9 cellular contexts compared by ENCODE assay signal in the genomic region with DNA sequence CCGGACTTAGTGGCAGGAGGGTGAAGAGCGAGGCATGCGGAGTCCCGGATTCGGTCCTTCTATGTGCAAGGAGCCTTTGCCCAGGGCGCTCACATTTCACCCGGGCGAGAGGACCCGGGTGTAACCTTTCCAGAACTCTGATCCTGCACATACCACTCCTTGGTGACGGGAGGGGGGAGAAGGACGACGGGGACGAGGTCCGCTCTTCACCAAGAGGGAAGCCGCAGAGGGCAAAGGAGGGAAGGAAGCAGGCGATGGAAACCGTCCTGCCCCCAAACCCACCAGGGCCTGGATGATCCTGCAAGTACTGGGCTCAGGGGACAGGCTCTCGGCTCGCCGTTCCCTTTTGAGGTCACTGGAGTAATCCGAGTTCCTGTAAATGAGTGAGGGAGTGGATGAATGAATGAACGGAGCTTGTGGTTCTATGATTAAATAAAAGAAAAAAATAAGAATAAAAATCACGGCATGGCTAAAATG. TPM values are rescaled to one million over a fixed set of nuclear protein-coding genes. Genes with fewer than 3 reads are reported as not detected.
DNase-seq lines count a peak whose midpoint lies in the region; ATAC-seq and TF ChIP-seq lines count a peak whose summit lies in the region.
"Had no signal": no experiment of that assay in that cellular context is flagged by ENCODE, and none has a peak within 500 bp of the region (broad histone marks: within the 10 kb centered on the region; RNA-seq: fewer than 3 reads in every experiment).

No MANE protein-coding gene starts in this region.

- H3K4me3 Mint-ChIP-seq in T-helper 2 cell treated with Interferon-gamma antibody and Interleukin-4, amounts not matched to agents 5 μg/mL and 100 μg/mL, for 36 hours, result peak overlapping the region; percentile 13
- peak overlapping the region; percentile 62 to 88 (median 72) for H3K4me3 Mint-ChIP-seq in naive B cell

- H3K27me3 Mint-ChIP-seq in T-helper 2 cell treated with Interferon-gamma antibody and Interleukin-4, amounts not matched to agents 5 μg/mL and 100 μg/mL, for 36 hours (ENCODE audit: low read depth), result peaks cover 79% of the 10 kb centered on the region
- peaks cover 65 to 84% (median 72%) of the 10 kb centered on the region in 3 donors for H3K27me3 Mint-ChIP-seq in naive B cell

- in situ Hi-C loops in transverse colon (cut with MboI; ENCODE audit: low pct_ligation_motif_present in 1 of 4, low pct_unique_long_range_greater_than_20kb in 1 of 4, low sequenced_read_pairs in 3 of 4) (no loop called here), GM13977 (cut with MboI; ENCODE audit: low pct_unique_long_range_greater_than_20kb, low sequenced_read_pairs, unreplicated experiment) (no loop called here)

- ATAC-seq in naive B cell (ENCODE audit: low read depth in 2 of 2), result peak; percentile 20 to 27

- WGBS in esophagus muscularis mucosa, result 18% methylated on average over 20 of the region's 23 CpGs
- 12 to 30% methylated on average over 6 to 22 of the region's 23 CpGs for WGBS in transverse colon (ENCODE audit: low coverage in 1 of 2), 2 donors

- H3K4me1 Mint-ChIP-seq in T-helper 2 cell treated with Interferon-gamma antibody and Interleukin-4, amounts not matched to agents 5 μg/mL and 100 μg/mL, for 36 hours (ENCODE audit: low read depth), result peaks cover 1% of the 10 kb centered on the region
- peaks cover 3 to 14% (median 10%) of the 10 kb centered on the region in 3 donors for H3K4me1 Mint-ChIP-seq in naive B cell

- no peak for TF ChIP-seq EP300 in esophagus muscularis mucosa (IDR thresholded peaks at IDR 0.05)
- TF ChIP-seq EP300 in transverse colon (IDR thresholded peaks at IDR 0.05; ENCODE audit: low read depth), result no peak

- H3K27ac ChIP-seq in esophagus muscularis mucosa (replicated peaks in 1 of 4) (peak overlapping the region; percentile 80 to 90 (median 87)), transverse colon (peak overlapping the region; percentile 54 to 85 (median 70))
- H3K27ac ChIP-seq: GM23248 had no signal

- no peak for DNase-seq in T-helper 2 cell treated with Interferon-gamma antibody and Interleukin-4, amounts not matched to agents 5 μg/mL and 100 μg/mL, for 36 hours (ENCODE audit: low spot score)
- no peak for DNase-seq in T-helper 2 cell
- no peak for DNase-seq in esophagus muscularis mucosa (ENCODE audit: extremely low spot score)
- DNase-seq in naive B cell, result no peak
- no peak for DNase-seq in transverse colon
- DNase-seq in hippocampal formation (lab: John Stamatoyannopoulos, UW), result no peak
- no peak for DNase-seq in GM13977 (ENCODE audit: low spot score)
- DNase-seq in NCI-H1417 treated with DMSO at 0.1 percent for 48 hours (lab: John Stamatoyannopoulos, UW), result no peak

- H3K27ac Mint-ChIP-seq in T-helper 2 cell treated with Interferon-gamma antibody and Interleukin-4, amounts not matched to agents 5 μg/mL and 100 μg/mL, for 36 hours, result no peak overlapping the region
- H3K27ac Mint-ChIP-seq in naive B cell, result peak overlapping the region in 1 of 6 donors; percentile 24

- H3K27me3 ChIP-seq in esophagus muscularis mucosa (peaks cover 0 to 11% (median 0%) of the 10 kb centered on the region in 4 donors), transverse colon (peaks cover 95% of the 10 kb centered on the region)

- intact Hi-C loops in esophagus muscularis mucosa (cut with DNase I) (loop anchor here (5.0 kb wide), 1 partner anchor 40 kb away; the partner anchor contains the start of gene PSMA5), transverse colon (cut with DNase I; ENCODE audit: low total_unique reads) (no loop called here)

- H3K9me3 ChIP-seq in esophagus muscularis mucosa (no peaks in the 10 kb centered on the region), transverse colon (no peaks in the 10 kb centered on the region)

- TF ChIP-seq POLR2A in esophagus muscularis mucosa (IDR thresholded peaks at IDR 0.05; ENCODE audit: low read depth) (no peak), transverse colon (IDR thresholded peaks at IDR 0.05) (no peak)

- H3K36me3 Mint-ChIP-seq in T-helper 2 cell treated with Interferon-gamma antibody and Interleukin-4, amounts not matched to agents 5 μg/mL and 100 μg/mL, for 36 hours (ENCODE audit: low read depth), result no peaks in the 10 kb centered on the region
- H3K36me3 Mint-ChIP-seq in naive B cell, result no peaks in the 10 kb centered on the region

- TF ChIP-seq CTCF in esophagus muscularis mucosa (IDR thresholded peaks at IDR 0.05) (no peak), transverse colon (IDR thresholded peaks at IDR 0.05) (no peak), GM13977 (IDR thresholded peaks at IDR 0.05; ENCODE audit: extremely low read depth, insufficient read depth, missing control alignments) (no peak)

- H3K36me3 ChIP-seq in esophagus muscularis mucosa (no peaks in the 10 kb centered on the region), transverse colon (no peaks in the 10 kb centered on the region)

- H3K4me3 ChIP-seq in esophagus muscularis mucosa (peak overlapping the region; percentile 75 to 95 (median 80)), transverse colon (peak overlapping the region; percentile 34 to 58 (median 52))

- H3K4me1 ChIP-seq in esophagus muscularis mucosa (peaks cover 4 to 37% (median 33%) of the 10 kb centered on the region in 4 donors), transverse colon (peaks cover 0 to 25% (median 12%) of the 10 kb centered on the region in 4 donors)

- H3K9me3 Mint-ChIP-seq in T-helper 2 cell treated with Interferon-gamma antibody and Interleukin-4, amounts not matched to agents 5 μg/mL and 100 μg/mL, for 36 hours, result no peaks in the 10 kb centered on the region
- no peaks in the 10 kb centered on the region for H3K9me3 Mint-ChIP-seq in naive B cell

RNA-seq across cellular contexts. Expression of gene SYPL2, which starts 1.0 kb away (rescaled TPM):
- total RNA-seq in esophagus muscularis mucosa, result 1 to 10 TPM; 2.7 to 8.0 (median 4.6) TPM
- not detected for polyA plus RNA-seq in naive B cell (ENCODE audit: low read depth in 6 of 6)
- total RNA-seq in transverse colon, result 1 to 10 TPM in 1 of 4 donors, under 1 TPM in 3; 0.40 to 4.1 (median 0.44) TPM

RNA-seq across cellular contexts. Expression of gene ATXN7L2, which starts 16.4 kb away (rescaled TPM):
- total RNA-seq in esophagus muscularis mucosa, result 1 to 10 TPM; 2.2 to 3.3 (median 2.7) TPM
- 1 to 10 TPM; 3.0 to 9.2 (median 5.2) TPM for polyA plus RNA-seq in naive B cell (ENCODE audit: low read depth in 6 of 6)
- total RNA-seq in transverse colon, result 10 to 100 TPM in 1 of 4 donors, 1 to 10 TPM in 3; 2.7 to 12.3 (median 6.2) TPM

RNA-seq across cellular contexts. Expression of gene CYB561D1, which starts 26.6 kb away (rescaled TPM):
- total RNA-seq in esophagus muscularis mucosa, result 10 to 100 TPM in 2 of 4 donors, 1 to 10 TPM in 2; 6.2 to 16.4 (median 8.2) TPM
- polyA plus RNA-seq in naive B cell (ENCODE audit: low read depth in 6 of 6), result 10 to 100 TPM in 5 of 6 donors, 1 to 10 TPM in 1; 9.3 to 13.2 (median 10.8) TPM
- total RNA-seq in transverse colon, result 10 to 100 TPM; 10.5 to 37.4 (median 17.3) TPM

RNA-seq across cellular contexts. Expression of gene PSMA5, which starts 41.1 kb away (rescaled TPM):
- total RNA-seq in esophagus muscularis mucosa (10 to 100 TPM; 15.8 to 29.8 (median 27.4) TPM), transverse colon (10 to 100 TPM; 28.4 to 41.8 (median 33.3) TPM)
- polyA plus RNA-seq in naive B cell (ENCODE audit: low read depth in 6 of 6), result 10 to 100 TPM; 35.5 to 57.3 (median 51.0) TPM

RNA-seq across cellular contexts. Expression of gene AMIGO1, which starts 42.2 kb away (rescaled TPM):
- total RNA-seq in esophagus muscularis mucosa (10 to 100 TPM in 2 of 4 donors, 1 to 10 TPM in 2; 8.4 to 23.7 (median 14.0) TPM), transverse colon (1 to 10 TPM in 2 of 4 donors, under 1 TPM in 2; 0.60 to 8.1 (median 3.5) TPM)
- polyA plus RNA-seq in naive B cell (ENCODE audit: low read depth in 6 of 6), result 1 to 10 TPM in 3 of 6 donors, under 1 TPM in 2, not detected in 1; 0.37 to 1.8 (median 1.0) TPM
